In genomic region chr2:27029051-27029450, GRCh38 we compare ENCODE assay signal across 15 cellular contexts.
"Had no signal": no experiment of that assay in that cellular context is flagged by ENCODE, and none has a peak within 500 bp of the region (broad histone marks: within the 10 kb centered on the region; RNA-seq: fewer than 3 reads in every experiment).

No MANE protein-coding gene starts in this region.

- H3K27ac ChIP-seq: brain microvascular endothelial cell, coronary artery, esophagus squamous epithelium, heart right ventricle, skin epidermis, testis had no signal

- FAIRE-seq: TTC549 had no signal

- H3K9me3 ChIP-seq: esophagus squamous epithelium, heart right ventricle, testis had no signal

- DNase-seq: activated CD4-positive, alpha-beta memory T cell treated with anti-CD3 and anti-CD28 coated beads, Interleukin-2, amount 10 ng/mL, durations not matched to agents 7 days and 5 days; activated CD4-positive, alpha-beta T cell treated with anti-CD3 and anti-CD28 coated beads for 36 hours; activated CD8-positive, alpha-beta memory T cell treated with anti-CD3 and anti-CD28 coated beads, Interleukin-2, amount 10 ng/mL, durations not matched to agents 7 days and 5 days; activated naive CD4-positive, alpha-beta T cell treated with Interleukin-2 at 50 U/mL for 16 hours; activated naive CD8-positive, alpha-beta T cell treated with anti-CD3 and anti-CD28 coated beads, Interleukin-2, amount 50 U/mL, for 24 hours; aorta; brain microvascular endothelial cell; esophagus squamous epithelium; heart right ventricle; left ventricle myocardium superior; stimulated activated CD4-positive, alpha-beta T cell treated with anti-CD3 and anti-CD28 coated beads, Interleukin-4, amount 100 ng/mL, for 1 hour; testis had no signal

- H3K4me3 ChIP-seq: coronary artery, esophagus squamous epithelium, heart right ventricle, skin epidermis, testis had no signal

- ATAC-seq: activated CD4-positive, alpha-beta T cell treated with anti-CD3 and anti-CD28 coated beads for 36 hours; activated CD8-positive, alpha-beta memory T cell treated with anti-CD3 and anti-CD28 coated beads, Interleukin-2, amount 10 ng/mL, durations not matched to agents 7 days and 5 days; activated naive CD8-positive, alpha-beta T cell treated with anti-CD3 and anti-CD28 coated beads, Interleukin-2, amount 50 U/mL, for 24 hours; heart right ventricle; left ventricle myocardium superior had no signal
